Comparison of ENCODE assay signal across 17 cellular contexts in genomic region chr15:101436526-101436925, GRCh38. TPM values are rescaled to one million over a fixed set of nuclear protein-coding genes. Genes with fewer than 3 reads are reported as not detected.
A peak's percentile ranks its signal among the peaks of the same experiment; 100 is the strongest.
DNase-seq lines count a peak whose midpoint lies in the region; ATAC-seq, FAIRE-seq and TF ChIP-seq lines count a peak whose summit lies in the region.
"Had no signal": no experiment of that assay in that cellular context is flagged by ENCODE, and none has a peak within 500 bp of the region (broad histone marks: within the 10 kb centered on the region; RNA-seq: fewer than 3 reads in every experiment).

No MANE protein-coding gene starts in this region.

- TF ChIP-seq RAD21 in A549 (conservative IDR thresholded peaks at IDR 0.05 in 1 of 2, IDR thresholded peaks at IDR 0.05 in 1 of 2): no peak

- no peak for FAIRE-seq in A549 (lab: Jason Lieb, UNC)
- FAIRE-seq: GM12878, GM18507, H54 had no signal

- no peaks in the 10 kb centered on the region for H3K27me3 ChIP-seq in layer of hippocampus (ENCODE audit: control insufficient read depth, insufficient read depth, low read length)
- no peaks in the 10 kb centered on the region for H3K27me3 ChIP-seq in CD8-positive, alpha-beta memory T cell (ENCODE audit: insufficient read depth, low read length, poor library complexity, severe bottlenecking)
- H3K27me3 ChIP-seq: BLaER1 had no signal

- no peak overlapping the region for H3K4me3 ChIP-seq in A549
- no peak overlapping the region for H3K4me3 ChIP-seq in CD8-positive, alpha-beta memory T cell (ENCODE audit: low read length)
- H3K4me3 ChIP-seq: BLaER1, GM12878, GM23248 had no signal

- no peak for TF ChIP-seq EP300 in A549 (IDR thresholded peaks at IDR 0.05)

- H3K36me3 Mint-ChIP-seq in CD8-positive, alpha-beta memory T cell: no peaks in the 10 kb centered on the region
- no peaks in the 10 kb centered on the region for H3K36me3 Mint-ChIP-seq in activated naive CD8-positive, alpha-beta T cell treated with anti-CD3 and anti-CD28 coated beads, Interleukin-2, amount 50 U/mL, for 24 hours (ENCODE audit: low read depth)
- H3K36me3 Mint-ChIP-seq: IgD-negative memory B cell had no signal

- no peak for ATAC-seq in A549
- ATAC-seq in activated naive CD8-positive, alpha-beta T cell treated with anti-CD3 and anti-CD28 coated beads, Interleukin-2, amount 50 U/mL, for 24 hours: no peak
- ATAC-seq in HG03139 (IDR thresholded peaks at IDR 0.05; ENCODE audit: unreplicated experiment): no peak
- ATAC-seq: GM12878, HCT116 had no signal

- DNase-seq in A549 (ENCODE audit: low read depth in 1 of 2, low spot score in 1 of 2) (no peak), D341Med (ENCODE audit: low spot score) (peak; percentile 4), substantia nigra (lab: John Stamatoyannopoulos, UW) (no peak)
- no peak for DNase-seq in CD8-positive, alpha-beta memory T cell
- DNase-seq in activated naive CD8-positive, alpha-beta T cell treated with anti-CD3 and anti-CD28 coated beads, Interleukin-2, amount 50 U/mL, for 24 hours: no peak
- DNase-seq: AML-193, DMS 273 treated with DMSO at 0.1 percent for 48 hours, DMS79, GM23248 had no signal

- no peak for TF ChIP-seq CTCF in A549 (IDR thresholded peaks at IDR 0.05)

- no peak for TF ChIP-seq POLR2A in A549 (IDR thresholded peaks at IDR 0.05; ENCODE audit: low read length)

- no peak overlapping the region for H3K4me3 Mint-ChIP-seq in CD8-positive, alpha-beta memory T cell
- H3K4me3 Mint-ChIP-seq in activated naive CD8-positive, alpha-beta T cell treated with anti-CD3 and anti-CD28 coated beads, Interleukin-2, amount 50 U/mL, for 24 hours: no peak overlapping the region
- H3K4me3 Mint-ChIP-seq: IgD-negative memory B cell had no signal

- no peaks in the 10 kb centered on the region for H3K36me3 ChIP-seq in CD8-positive, alpha-beta memory T cell (ENCODE audit: insufficient read depth, low read length)
- H3K36me3 ChIP-seq: BLaER1 had no signal

- H3K27me3 Mint-ChIP-seq in CD8-positive, alpha-beta memory T cell: peaks cover 12 to 36% of the 10 kb centered on the region in 2 donors
- peaks cover 11% of the 10 kb centered on the region for H3K27me3 Mint-ChIP-seq in activated naive CD8-positive, alpha-beta T cell treated with anti-CD3 and anti-CD28 coated beads, Interleukin-2, amount 50 U/mL, for 24 hours

- CTCF ChIA-PET in A549 (lab: Yijun Ruan, JAX): interaction anchor here (3.3 kb wide), 1 partner anchor 65 kb away, joined by 10 read pairs; no protein-coding TSS in a partner anchor
- CTCF ChIA-PET in CD8-positive, alpha-beta memory T cell (lab: Charles Lee): no interaction called here

- WGBS in A549 (ENCODE audit: missing lambda C conversion rate): 89% methylated on average over 9 of the region's 9 CpGs

- peaks cover 48% of the 10 kb centered on the region for H3K4me1 ChIP-seq in A549
- no peaks in the 10 kb centered on the region for H3K4me1 ChIP-seq in CD8-positive, alpha-beta memory T cell (ENCODE audit: insufficient read depth, low read length)

- POLR2A ChIA-PET in A549 (lab: Yijun Ruan, JAX): no interaction called here
- POLR2A ChIA-PET in CD8-positive, alpha-beta memory T cell (lab: Charles Lee): no interaction called here

- H3K27ac Mint-ChIP-seq in CD8-positive, alpha-beta memory T cell: no peak overlapping the region
- H3K27ac Mint-ChIP-seq in activated naive CD8-positive, alpha-beta T cell treated with anti-CD3 and anti-CD28 coated beads, Interleukin-2, amount 50 U/mL, for 24 hours: no peak overlapping the region
- H3K27ac Mint-ChIP-seq: IgD-negative memory B cell had no signal

- peaks cover 0 to 2% (median 0%) of the 10 kb centered on the region in 5 donors for H3K9me3 Mint-ChIP-seq in CD8-positive, alpha-beta memory T cell
- no peaks in the 10 kb centered on the region for H3K9me3 Mint-ChIP-seq in activated naive CD8-positive, alpha-beta T cell treated with anti-CD3 and anti-CD28 coated beads, Interleukin-2, amount 50 U/mL, for 24 hours

- no peak overlapping the region for H3K4me2 ChIP-seq in A549
- H3K4me2 ChIP-seq: BLaER1 had no signal

- H3K27ac ChIP-seq in A549: peak overlapping the region; percentile 2 to 54; a peak in 3 of 6 replicates
- H3K27ac ChIP-seq in layer of hippocampus (ENCODE audit: low read depth, low read length): peak overlapping the region; percentile 59
- H3K27ac ChIP-seq in substantia nigra (ENCODE audit: low read depth, low read length, poor library complexity, severe bottlenecking): peak overlapping the region; percentile 73
- H3K27ac ChIP-seq in CD8-positive, alpha-beta memory T cell (ENCODE audit: low read depth, low read length): no peak overlapping the region
- H3K27ac ChIP-seq: BLaER1, GM23248 had no signal

- peaks cover under 1 to 4% (median 3%) of the 10 kb centered on the region in 3 donors for H3K4me1 Mint-ChIP-seq in CD8-positive, alpha-beta memory T cell
- peaks cover 2% of the 10 kb centered on the region for H3K4me1 Mint-ChIP-seq in activated naive CD8-positive, alpha-beta T cell treated with anti-CD3 and anti-CD28 coated beads, Interleukin-2, amount 50 U/mL, for 24 hours
- H3K4me1 Mint-ChIP-seq: IgD-negative memory B cell had no signal

- H3K9me3 ChIP-seq in A549: no peaks in the 10 kb centered on the region
- no peaks in the 10 kb centered on the region for H3K9me3 ChIP-seq in CD8-positive, alpha-beta memory T cell (ENCODE audit: low read length)

TF ChIP-seq in A549, 52 proteins besides CTCF, POLR2A, EP300 and RAD21:
- TF ChIP-seq SMC3 (IDR thresholded peaks at IDR 0.05): no peak
- no peak for TF ChIP-seq CBX2 (IDR thresholded peaks at IDR 0.05; ENCODE audit: borderline replicate concordance, low read depth)
- no peak for TF ChIP-seq ZFP36 (IDR thresholded peaks at IDR 0.05; ENCODE audit: borderline replicate concordance, partially characterized antibody)
- no peak for TF ChIP-seq KDM1A (IDR thresholded peaks at IDR 0.05; ENCODE audit: low read depth)
- no peak for TF ChIP-seq POLR2AphosphoS2 (conservative IDR thresholded peaks at IDR 0.05; ENCODE audit: low read length)
- TF ChIP-seq KDM5A (IDR thresholded peaks at IDR 0.05): no peak
- TF ChIP-seq RARB (CRISPR knock-in tag; IDR thresholded peaks at IDR 0.05): no peak
- no peak for TF ChIP-seq NPAS2 (CRISPR knock-in tag; IDR thresholded peaks at IDR 0.05; ENCODE audit: borderline replicate concordance)
- no peak for TF ChIP-seq HOXB13 (CRISPR knock-in tag; IDR thresholded peaks at IDR 0.05; ENCODE audit: low read depth)
- TF ChIP-seq MAZ (IDR thresholded peaks at IDR 0.05; ENCODE audit: borderline replicate concordance, low read depth, low read length): no peak
- no peak for TF ChIP-seq MAFK (IDR thresholded peaks at IDR 0.05; ENCODE audit: partially characterized antibody)
- TF ChIP-seq EHF (CRISPR knock-in tag; IDR thresholded peaks at IDR 0.05): no peak
- no peak for TF ChIP-seq USF2 (IDR thresholded peaks at IDR 0.05)
- TF ChIP-seq NFE2L2 (conservative IDR thresholded peaks at IDR 0.05; ENCODE audit: low read length): no peak
- TF ChIP-seq HOXA7 (CRISPR knock-in tag; IDR thresholded peaks at IDR 0.05): no peak

RNA-seq across cellular contexts. Expression of gene PCSK6, which starts 53.0 kb away (rescaled TPM):
- polyA plus RNA-seq in A549 (2011; rRNA removed): 15.2 and 20.1 TPM in 2 replicates
- polyA plus RNA-seq in A549 (2012; cell fraction: cytosol; rRNA removed): 12.2 and 16.7 TPM in 2 replicates
- 12.2 and 21.3 TPM in 2 replicates for polyA plus RNA-seq in A549 (2012; cell fraction: nucleus; rRNA removed)
- polyA plus RNA-seq in A549 (2017; fragmentation: RNase III; extraction: RNeasy Plus Mini Kit Qiagen cat#74134 plus additional on column Dnase treatment): 10.0 to 11.1 TPM (median 10.8 TPM) in 3 replicates
- polyA minus RNA-seq in A549 (2011; rRNA and poly(A)+ RNA removed): 32.2 and 37.3 TPM in 2 replicates
- under 1 TPM; 0.74 to 0.95 TPM for total RNA-seq in CD8-positive, alpha-beta memory T cell
- polyA plus RNA-seq in CD8-positive, alpha-beta memory T cell: 1.7 TPM
- total RNA-seq: GM23248 had no signal
